Comparison of ENCODE assay signal across 14 cellular contexts in genomic region chr10:16893664-16894063, GRCh38.
"Had no signal": no experiment of that assay in that cellular context is flagged by ENCODE, and none has a peak within 500 bp of the region (broad histone marks: within the 10 kb centered on the region; RNA-seq: fewer than 3 reads in every experiment).

No MANE protein-coding gene starts in this region.

- ATAC-seq: foreskin keratinocyte; psoas muscle; stimulated activated naive CD8-positive, alpha-beta T cell treated with anti-CD3 and anti-CD28 coated beads, Interleukin-15, Interleukin-2, amounts not matched to agents 100 U/mL and 50 U/mL, for 24 hours had no signal

- H3K4me1 ChIP-seq: esophagus squamous epithelium, foreskin keratinocyte, psoas muscle had no signal

- H3K4me3 ChIP-seq: esophagus squamous epithelium, psoas muscle, suprapubic skin had no signal

- FAIRE-seq: endometrium had no signal

- H3K36me3 ChIP-seq: esophagus squamous epithelium, suprapubic skin had no signal

- H3K27me3 ChIP-seq: esophagus squamous epithelium, foreskin keratinocyte, suprapubic skin had no signal

- H3K9me3 ChIP-seq: esophagus squamous epithelium, psoas muscle, suprapubic skin had no signal

- DNase-seq: activated CD4-positive, alpha-beta memory T cell treated with anti-CD3 and anti-CD28 coated beads for 36 hours; activated CD4-positive, alpha-beta T cell treated with anti-CD3 and anti-CD28 coated beads for 1 hour; activated naive CD8-positive, alpha-beta T cell treated with anti-CD3 and anti-CD28 coated beads, Interleukin-2, amount 10 ng/mL, durations not matched to agents 7 days and 5 days; activated T-cell treated with anti-CD3 and anti-CD28 coated beads, Interleukin-2, amount 50 U/mL, for 48 hours; aorta; esophagus squamous epithelium; foreskin keratinocyte; mesendoderm; psoas muscle; stimulated activated CD4-positive, alpha-beta T cell treated with anti-CD3 and anti-CD28 coated beads, Interleukin-2, amount 100 ng/mL, for 48 hours; stimulated activated CD8-positive, alpha-beta memory T cell treated with anti-CD3 and anti-CD28 coated beads, Interleukin-4, amount 100 ng/mL, for 48 hours; stimulated activated naive CD8-positive, alpha-beta T cell treated with anti-CD3 and anti-CD28 coated beads, Interleukin-15, Interleukin-2, amounts not matched to agents 100 U/mL and 50 U/mL, for 24 hours had no signal

- H3K27ac ChIP-seq: esophagus squamous epithelium, foreskin keratinocyte, psoas muscle, suprapubic skin had no signal
